Comparison of ENCODE assay signal across 10 cellular contexts in genomic region chr15:67834593-67835348, GRCh38. TPM values are rescaled to one million over a fixed set of nuclear protein-coding genes. Genes with fewer than 3 reads are reported as not detected.
A peak's percentile ranks its signal among the peaks of the same experiment; 100 is the strongest.
DNase-seq lines count a peak whose midpoint lies in the region; ATAC-seq and TF ChIP-seq lines count a peak whose summit lies in the region.
"Had no signal": no experiment of that assay in that cellular context is flagged by ENCODE, and none has a peak within 500 bp of the region (broad histone marks: within the 10 kb centered on the region; RNA-seq: fewer than 3 reads in every experiment).

No MANE protein-coding gene starts in this region.

- no peak for ATAC-seq in omental fat pad (ENCODE audit: low FRiP score)

- no peak overlapping the region for H3K27ac ChIP-seq in CD4-positive, alpha-beta memory T cell (ENCODE audit: low read depth, low read length)
- no peak overlapping the region for H3K27ac ChIP-seq in neutrophil

- peaks cover 24 to 86% (median 46%) of the 10 kb centered on the region in 4 donors for H3K4me1 Mint-ChIP-seq in CD4-positive, alpha-beta memory T cell
- H3K4me1 Mint-ChIP-seq in endothelial cell (ENCODE audit: unreplicated experiment) = peaks cover 39% of the 10 kb centered on the region

- no peaks in the 10 kb centered on the region for H3K9me3 ChIP-seq in CD4-positive, alpha-beta memory T cell (ENCODE audit: control insufficient read depth in 1 of 2, low read length in 2 of 2)
- H3K9me3 ChIP-seq in neutrophil = no peaks in the 10 kb centered on the region

- H3K27me3 Mint-ChIP-seq in CD4-positive, alpha-beta memory T cell = peaks cover 35 to 47% of the 10 kb centered on the region in 2 donors
- peaks cover 19% of the 10 kb centered on the region for H3K27me3 Mint-ChIP-seq in endothelial cell (ENCODE audit: unreplicated experiment)

- no peak for TF ChIP-seq CTCF in endothelial cell (IDR thresholded peaks at IDR 0.05; ENCODE audit: unreplicated experiment)
- TF ChIP-seq CTCF in neutrophil (IDR thresholded peaks at IDR 0.05) = no peak
- TF ChIP-seq CTCF in omental fat pad (IDR thresholded peaks at IDR 0.05) = no peak

- peaks cover 0 to 2% of the 10 kb centered on the region in 2 donors for H3K36me3 Mint-ChIP-seq in CD4-positive, alpha-beta memory T cell
- H3K36me3 Mint-ChIP-seq in endothelial cell (ENCODE audit: low read depth, unreplicated experiment) = no peaks in the 10 kb centered on the region

- H3K36me3 ChIP-seq in CD4-positive, alpha-beta memory T cell (ENCODE audit: insufficient read depth, low read length) = no peaks in the 10 kb centered on the region
- no peaks in the 10 kb centered on the region for H3K36me3 ChIP-seq in neutrophil

- peak overlapping the region in 3 of 7 donors; percentile 23 to 91 (median 48) for H3K27ac Mint-ChIP-seq in CD4-positive, alpha-beta memory T cell
- H3K27ac Mint-ChIP-seq in endothelial cell (ENCODE audit: unreplicated experiment) = no peak overlapping the region

- peak in 1 of 5 donors; percentile 28 for DNase-seq in CD4-positive, alpha-beta memory T cell
- DNase-seq in NCI-H1105 treated with DMSO at 0.1 percent for 48 hours (lab: John Stamatoyannopoulos, UW) = peak; percentile 14
- no peak for DNase-seq in endothelial cell (ENCODE audit: low spot score)
- DNase-seq in omental fat pad (ENCODE audit: low spot score) = no peak
- no peak for DNase-seq in C1 segment of cervical spinal cord (lab: John Stamatoyannopoulos, UW)
- DNase-seq in NCI-H1930 (lab: John Stamatoyannopoulos, UW) = no peak
- DNase-seq in cortex of kidney (lab: John Stamatoyannopoulos, UW) = no peak

- POLR2A ChIA-PET in CD4-positive, alpha-beta memory T cell (lab: Charles Lee; ENCODE audit: partially characterized antibody) = interaction anchor here (1.4 to 7.7 kb wide), 3 partner anchors 51 to 595 kb away, joined by 4 to 82 read pairs (median 10); no protein-coding TSS in a partner anchor

- peaks cover 48% of the 10 kb centered on the region for H3K27me3 ChIP-seq in CD4-positive, alpha-beta memory T cell (ENCODE audit: insufficient read depth, low read length)
- H3K27me3 ChIP-seq in neutrophil = peaks cover 67% of the 10 kb centered on the region

- peak overlapping the region; percentile 83 to 95 (median 88) for H3K4me3 Mint-ChIP-seq in CD4-positive, alpha-beta memory T cell
- H3K4me3 Mint-ChIP-seq in endothelial cell (ENCODE audit: unreplicated experiment) = peak overlapping the region; percentile 59

- peaks cover 58% of the 10 kb centered on the region for H3K4me1 ChIP-seq in CD4-positive, alpha-beta memory T cell (ENCODE audit: insufficient read depth, low read length)
- peaks cover 71 to 75% of the 10 kb centered on the region in 2 experiments for H3K4me1 ChIP-seq in neutrophil (ENCODE audit: control insufficient read depth in 1 of 2, insufficient read depth in 1 of 2, low read depth in 1 of 2, low read length in 1 of 2)

- intact Hi-C loops in CD4-positive, alpha-beta memory T cell (cut with micrococcal nuclease) = loop anchor here (10.0 kb wide), 1 partner anchor 1130 kb away; the partner anchor contains the start of gene SMAD6

- H3K4me3 ChIP-seq in CD4-positive, alpha-beta memory T cell (ENCODE audit: low read length in 2 of 2) = peak overlapping the region; percentile 36 to 51
- H3K4me3 ChIP-seq in neutrophil (ENCODE audit: low read depth in 1 of 2, low read length in 1 of 2) = peak overlapping the region; percentile 48 to 55

- H3K9me3 Mint-ChIP-seq in CD4-positive, alpha-beta memory T cell = peaks cover 0 to 11% (median 0%) of the 10 kb centered on the region in 8 donors
- H3K9me3 Mint-ChIP-seq in endothelial cell (ENCODE audit: unreplicated experiment) = no peaks in the 10 kb centered on the region

- CTCF ChIA-PET in CD4-positive, alpha-beta memory T cell (lab: Charles Lee; ENCODE audit: partially characterized antibody) = interaction anchor here (1.0 to 5.7 kb wide), 9 partner anchors 13 to 888 kb away, joined by 3 to 110 read pairs (median 7); no protein-coding TSS in a partner anchor

RNA-seq across cellular contexts. Expression of gene RNU6-1, which starts 5.1 kb away (rescaled TPM):
- total RNA-seq in CD4-positive, alpha-beta memory T cell = not detected
- polyA plus RNA-seq in CD4-positive, alpha-beta memory T cell = not detected
- total RNA-seq in endothelial cell (ENCODE audit: unreplicated experiment) (not detected), omental fat pad (not detected)
- total RNA-seq: dermis microvascular lymphatic vessel endothelial cell, NCI-H460 had no signal

RNA-seq across cellular contexts. Expression of gene SKOR1, which starts 9.5 kb away (rescaled TPM):
- under 1 TPM; 0.30 to 0.38 TPM for total RNA-seq in CD4-positive, alpha-beta memory T cell
- polyA plus RNA-seq in CD4-positive, alpha-beta memory T cell = under 1 TPM in 1 of 2 donors, not detected in 1; 0.09 TPM
- 0.21 TPM for total RNA-seq in endothelial cell (ENCODE audit: unreplicated experiment)
- total RNA-seq in omental fat pad = 1 to 10 TPM in 1 of 4 donors, under 1 TPM in 3; 0.19 to 1.1 (median 0.49) TPM
